ENCODE assay signal across 8 cellular contexts in genomic region chr10:43137701-43137970, GRCh38. TPM values are rescaled to one million over a fixed set of nuclear protein-coding genes. Genes with fewer than 3 reads are reported as not detected.
DNase-seq lines count a peak whose midpoint lies in the region; ATAC-seq and TF ChIP-seq lines count a peak whose summit lies in the region.

No MANE protein-coding gene starts in this region.

- peak overlapping the region; percentile 95 for H3K4me2 ChIP-seq in skeletal muscle satellite cell (ENCODE audit: low read length)

- no peaks in the 10 kb centered on the region for H3K9me3 ChIP-seq in RWPE2 (ENCODE audit: severe bottlenecking)
- H3K9me3 ChIP-seq in skeletal muscle satellite cell (replicated peaks; ENCODE audit: low read length), result no peaks in the 10 kb centered on the region

- H3K36me3 ChIP-seq in RWPE2 (ENCODE audit: low read depth), result no peaks in the 10 kb centered on the region
- no peaks in the 10 kb centered on the region for H3K36me3 ChIP-seq in skeletal muscle satellite cell (ENCODE audit: insufficient read depth, low read length)

- TF ChIP-seq CTCF in RWPE2 (IDR thresholded peaks at IDR 0.05; ENCODE audit: poor library complexity, severe bottlenecking) (no peak), cardiac fibroblast (IDR thresholded peaks at IDR 0.05; ENCODE audit: low read depth, low read length) (no peak)

- H3K4me1 ChIP-seq in RWPE2 (ENCODE audit: insufficient read depth, poor library complexity, severe bottlenecking) (peaks cover 16% of the 10 kb centered on the region), skeletal muscle satellite cell (ENCODE audit: control insufficient read depth, insufficient read depth, low read length) (peaks cover 30% of the 10 kb centered on the region)

- no peaks in the 10 kb centered on the region for H3K27me3 ChIP-seq in RWPE2 (ENCODE audit: insufficient read depth, poor library complexity, severe bottlenecking)
- H3K27me3 ChIP-seq in skeletal muscle satellite cell (ENCODE audit: control insufficient read depth, insufficient read depth, low read length), result no peaks in the 10 kb centered on the region

- peak; percentile 70 for DNase-seq in NCI-H82 (lab: John Stamatoyannopoulos, UW)
- no peak for DNase-seq in NCI-H82 treated with DMSO at 0.1 percent for 48 hours (lab: John Stamatoyannopoulos, UW; ENCODE audit: unreplicated experiment)
- DNase-seq in RWPE2 (ENCODE audit: low spot score), result no peak
- DNase-seq in cardiac fibroblast (ENCODE audit: low read depth in 2 of 2), result peak; percentile 69 to 76
- DNase-seq in inferior parietal cortex (ENCODE audit: extremely low spot score), result peak; percentile 58
- no peak for DNase-seq in HPDE6-E6E7 (ENCODE audit: extremely low spot score)

- peak overlapping the region; percentile 83 for H3K27ac ChIP-seq in RWPE2 (ENCODE audit: poor library complexity, severe bottlenecking)

- peak overlapping the region; percentile 99 for H3K9ac ChIP-seq in skeletal muscle satellite cell (ENCODE audit: low read depth, low read length)

- peak; percentile 2 for ATAC-seq in HG02970 (IDR thresholded peaks at IDR 0.05; ENCODE audit: low FRiP score, unreplicated experiment)
- peak; percentile 8; the same call in 1 of the 3 replicates for ATAC-seq in RWPE2 (ENCODE audit: low read depth)

- H3K4me3 ChIP-seq in RWPE2 (ENCODE audit: severe bottlenecking) (peak overlapping the region; percentile 98), cardiac fibroblast (replicated peaks in 1 of 2; ENCODE audit: low read depth in 2 of 2, low read length in 2 of 2) (peak overlapping the region; percentile 70 to 86), skeletal muscle satellite cell (ENCODE audit: low read length) (peak overlapping the region; percentile 81)

RNA-seq across cellular contexts. Expression of gene CSGALNACT2, which starts 0.6 kb away (rescaled TPM):
- 14.7 and 14.9 TPM in 2 replicates for total RNA-seq in skeletal muscle satellite cell (2012; rRNA removed)

Comparison
In these comparisons a context has a peak if more than half of its experiments do, and no peak if none do; other contexts are left out.
1. DNase-seq: peak in NCI-H82 (single experiment), cardiac fibroblast (2 of 2) and inferior parietal cortex (single experiment); none in NCI-H82 treated with DMSO at 0.1 percent for 48 hours (single experiment), RWPE2 (single experiment) and HPDE6-E6E7 (single experiment).
2. Peak in every context shown above with its lines, with median percentiles within 50 percentile points of each other: H3K4me3 ChIP-seq.